In the genomic region with DNA sequence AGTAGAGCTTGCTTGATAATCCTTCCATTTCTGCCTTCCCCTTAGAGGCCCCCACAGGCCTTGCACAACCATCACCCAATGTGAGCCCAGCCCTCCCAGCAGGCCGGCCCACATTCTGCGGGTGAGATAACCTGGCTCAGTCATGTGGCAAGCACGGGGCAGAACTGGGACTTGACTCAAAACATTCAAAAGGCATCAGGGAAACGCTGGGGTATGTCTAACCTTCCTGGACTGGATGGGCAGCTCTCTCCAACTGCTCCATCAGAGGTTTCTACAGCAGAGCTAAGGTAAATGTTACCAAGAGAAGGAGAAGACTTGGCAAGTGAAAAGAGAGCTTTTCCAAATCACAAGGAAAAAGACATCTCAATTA, we compare ENCODE assay signal across 8 cellular contexts. TPM values are rescaled to one million over a fixed set of nuclear protein-coding genes. Genes with fewer than 3 reads are reported as not detected.
DNase-seq lines count a peak whose midpoint lies in the region; ATAC-seq and TF ChIP-seq lines count a peak whose summit lies in the region.

No MANE protein-coding gene starts in this region.

- peak overlapping the region; percentile 7 to 44 (median 27) for H3K4me3 Mint-ChIP-seq in brain

- H3K36me3 Mint-ChIP-seq in brain: peaks cover 36% of the 10 kb centered on the region

- BruUV-seq in Panc1 (replicated peaks; lab: Mats Ljungman, UMichigan): no TSS peak

- intact Hi-C loops in Panc1 (cut with micrococcal nuclease; ENCODE audit: unreplicated experiment) (no loop called here), left lung (cut with DNase I) (no loop called here)

- CTCF ChIA-PET in Panc1 (lab: Charles Lee): no interaction called here

- peaks cover 62% of the 10 kb centered on the region for H3K4me1 Mint-ChIP-seq in brain

- H3K9me3 Mint-ChIP-seq in brain: peaks cover 0 to 3% (median 2%) of the 10 kb centered on the region in 5 experiments

- H3K27ac ChIP-seq in Panc1 (ENCODE audit: low read length) (no peak overlapping the region), left lung (peak overlapping the region; percentile 48 to 82)

- peak; percentile 20 for DNase-seq in stimulated activated naive CD4-positive, alpha-beta T cell treated with Interleukin-2 at 50 U/mL for 16 hours (lab: John Stamatoyannopoulos, UW)
- no peak for DNase-seq in stimulated activated naive CD4-positive, alpha-beta T cell (lab: John Stamatoyannopoulos, UW)
- no peak for DNase-seq in Panc1 (ENCODE audit: low read depth, low spot score)
- DNase-seq in left lung: peak; percentile 83 to 90
- DNase-seq in stromal cell of bone marrow (ENCODE audit: low read depth): peak; percentile 78
- DNase-seq in NCI-H2171 (lab: John Stamatoyannopoulos, UW): no peak

- H3K9me3 ChIP-seq in Panc1 (ENCODE audit: control insufficient read depth, insufficient read depth, low read depth, low read length) (no peaks in the 10 kb centered on the region), left lung (no peaks in the 10 kb centered on the region)

- no peak overlapping the region for H3K4me3 ChIP-seq in Panc1 (ENCODE audit: low read depth in 2 of 2, low read length in 2 of 2)
- H3K4me3 ChIP-seq in left lung: no peak overlapping the region

- H3K27ac Mint-ChIP-seq in brain: peak overlapping the region; percentile 87 to 95 (median 91)

- ATAC-seq in Panc1 (peak; percentile 48; the same call in 1 of the 2 replicates), left lung (peak; percentile 92), GM21515 (IDR thresholded peaks at IDR 0.05; ENCODE audit: unreplicated experiment) (no peak)

- TF ChIP-seq CTCF in Panc1 (IDR thresholded peaks at IDR 0.05) (no peak), brain (conservative IDR thresholded peaks at IDR 0.05) (no peak), left lung (IDR thresholded peaks at IDR 0.05) (no peak)

- H3K4me1 ChIP-seq in Panc1 (ENCODE audit: control insufficient read depth, insufficient read depth, low read length) (peaks cover 6% of the 10 kb centered on the region), left lung (peaks cover 16 to 91% of the 10 kb centered on the region in 2 donors)

- POLR2A ChIA-PET in Panc1 (lab: Charles Lee): no interaction called here

- in situ Hi-C loops in Panc1 (cut with HindIII; ENCODE audit: low pct_unique_long_range_greater_than_20kb, low sequenced_read_pairs): no loop called here

- no peaks in the 10 kb centered on the region for H3K27me3 Mint-ChIP-seq in brain

- no peaks in the 10 kb centered on the region for H3K27me3 ChIP-seq in Panc1 (ENCODE audit: control insufficient read depth, insufficient read depth, low read length)
- no peaks in the 10 kb centered on the region for H3K27me3 ChIP-seq in left lung

- H3K36me3 ChIP-seq in Panc1 (ENCODE audit: control insufficient read depth, insufficient read depth, low read length) (no peaks in the 10 kb centered on the region), left lung (no peaks in the 10 kb centered on the region)

RNA-seq across cellular contexts. Expression of a gene that starts 24.8 kb away (rescaled TPM):
- total RNA-seq in Panc1 (2021; ENCODE audit: unreplicated experiment): 34.2 TPM
- 27.1 TPM for polyA plus RNA-seq in Panc1 (2012; ENCODE audit: insufficient read length)
- polyA plus RNA-seq in brain (ENCODE audit: insufficient read depth, low read depth, low replicate concordance): 34.6 TPM
- 10 to 100 TPM; 31.9 to 48.1 TPM for total RNA-seq in left lung

RNA-seq across cellular contexts. Expression of a gene that starts 49.0 kb away (rescaled TPM):
- not detected for total RNA-seq in Panc1 (2021; ENCODE audit: unreplicated experiment)
- not detected for polyA plus RNA-seq in Panc1 (2012; ENCODE audit: insufficient read length)
- not detected for polyA plus RNA-seq in brain (ENCODE audit: insufficient read depth, low read depth, low replicate concordance)
- not detected for total RNA-seq in left lung

RNA-seq across cellular contexts. Expression of a gene that starts 49.2 kb away (rescaled TPM):
- total RNA-seq in Panc1 (2021; ENCODE audit: unreplicated experiment) (4.4 TPM), left lung (1 to 10 TPM; 4.9 to 6.1 TPM)
- 6.0 TPM for polyA plus RNA-seq in Panc1 (2012; ENCODE audit: insufficient read length)
- polyA plus RNA-seq in brain (ENCODE audit: insufficient read depth, low read depth, low replicate concordance): 3.2 TPM

Comparison
In these comparisons a context has a peak if more than half of its experiments do, and no peak if none do; other contexts are left out.
1. DNase-seq: peak in stimulated activated naive CD4-positive, alpha-beta T cell treated with Interleukin-2 at 50 U/mL for 16 hours (single experiment), left lung (2 of 2) and stromal cell of bone marrow (single experiment); none in stimulated activated naive CD4-positive, alpha-beta T cell (0 of 6), Panc1 (single experiment) and NCI-H2171 (single experiment).